Comparison of ENCODE assay signal across 8 cellular contexts in genomic region chr9:133119461-133120342, GRCh38. TPM values are rescaled to one million over a fixed set of nuclear protein-coding genes. Genes with fewer than 3 reads are reported as not detected.
DNase-seq lines count a peak whose midpoint lies in the region; ATAC-seq, FAIRE-seq and TF ChIP-seq lines count a peak whose summit lies in the region.

No MANE protein-coding gene starts in this region.

- peak overlapping the region in 1 of 3 experiments; percentile 57 for H3K4me3 ChIP-seq in keratinocyte (ENCODE audit: control insufficient read depth in 2 of 3, extremely low read depth in 1 of 3, insufficient read depth in 2 of 3, low read depth in 1 of 3, low read length in 3 of 3)
- H3K4me3 ChIP-seq in stomach smooth muscle (ENCODE audit: low read length in 2 of 2): peak overlapping the region; percentile 84 to 86

- peaks cover 68% of the 10 kb centered on the region for H3K4me1 Mint-ChIP-seq in activated naive CD8-positive, alpha-beta T cell treated with anti-CD3 and anti-CD28 coated beads, Interleukin-2, amount 50 U/mL, for 24 hours

- H3K79me2 ChIP-seq in keratinocyte (ENCODE audit: control insufficient read depth, insufficient read depth, low read length): peaks cover 4% of the 10 kb centered on the region

- H3K4me1 ChIP-seq in keratinocyte (ENCODE audit: control insufficient read depth, extremely low read depth, insufficient read depth, low read length) (peaks cover 17% of the 10 kb centered on the region), stomach smooth muscle (ENCODE audit: control insufficient read depth, insufficient read depth, low read length) (peaks cover 68% of the 10 kb centered on the region)

- H2AFZ ChIP-seq in keratinocyte (ENCODE audit: control insufficient read depth, low read length): no peak overlapping the region

- no peak for TF ChIP-seq CTCF in keratinocyte (optimal IDR thresholded peaks at IDR 0.05 in 1 of 3, IDR thresholded peaks at IDR 0.05 in 1 of 3, conservative IDR thresholded peaks at IDR 0.05 in 1 of 3; ENCODE audit: extremely low read depth in 1 of 3, insufficient read depth in 2 of 3, low read length in 3 of 3)

- H3K27me3 ChIP-seq in keratinocyte (ENCODE audit: control insufficient read depth, extremely low read depth, insufficient read depth, low read length) (no peaks in the 10 kb centered on the region), stomach smooth muscle (ENCODE audit: control insufficient read depth in 1 of 2, insufficient read depth in 2 of 2, low read length in 2 of 2) (no peaks in the 10 kb centered on the region)

- no peak for ATAC-seq in activated naive CD8-positive, alpha-beta T cell treated with anti-CD3 and anti-CD28 coated beads, Interleukin-2, amount 50 U/mL, for 24 hours
- ATAC-seq in HG02970 (IDR thresholded peaks at IDR 0.05; ENCODE audit: low FRiP score, unreplicated experiment) (no peak), GM21528 (IDR thresholded peaks at IDR 0.05; ENCODE audit: low FRiP score, unreplicated experiment) (no peak)

- H3K9me3 ChIP-seq in keratinocyte (ENCODE audit: control insufficient read depth, low read depth, low read length) (no peaks in the 10 kb centered on the region), stomach smooth muscle (ENCODE audit: control insufficient read depth in 2 of 2, low read length in 2 of 2) (no peaks in the 10 kb centered on the region)

- H3K36me3 Mint-ChIP-seq in activated naive CD8-positive, alpha-beta T cell treated with anti-CD3 and anti-CD28 coated beads, Interleukin-2, amount 50 U/mL, for 24 hours (ENCODE audit: low read depth): no peaks in the 10 kb centered on the region

- H3K9me3 Mint-ChIP-seq in activated naive CD8-positive, alpha-beta T cell treated with anti-CD3 and anti-CD28 coated beads, Interleukin-2, amount 50 U/mL, for 24 hours: no peaks in the 10 kb centered on the region

- H3K36me3 ChIP-seq in keratinocyte (ENCODE audit: control insufficient read depth in 2 of 2, extremely low read depth in 1 of 2, insufficient read depth in 2 of 2, low read length in 2 of 2) (peaks cover 0 to 2% of the 10 kb centered on the region in 2 experiments), stomach smooth muscle (ENCODE audit: control insufficient read depth in 2 of 2, insufficient read depth in 2 of 2, low read length in 2 of 2) (no peaks in the 10 kb centered on the region)

- H3K27ac ChIP-seq in keratinocyte (ENCODE audit: control insufficient read depth, insufficient read depth, low read length): no peak overlapping the region
- peak overlapping the region; percentile 64 for H3K27ac ChIP-seq in stomach smooth muscle (ENCODE audit: low read length)

- DNase-seq in NCI-H82 (lab: John Stamatoyannopoulos, UW): peak; percentile 78
- DNase-seq in NCI-H82 treated with DMSO at 0.1 percent for 48 hours (lab: John Stamatoyannopoulos, UW; ENCODE audit: unreplicated experiment): no peak
- no peak for DNase-seq in activated naive CD8-positive, alpha-beta T cell treated with anti-CD3 and anti-CD28 coated beads, Interleukin-2, amount 50 U/mL, for 24 hours
- DNase-seq in keratinocyte (ENCODE audit: low read depth, low spot score): no peak
- DNase-seq in cerebellar nuclear complex (lab: John Stamatoyannopoulos, UW): no peak

- H3K9ac ChIP-seq in keratinocyte (ENCODE audit: control insufficient read depth, extremely low read depth, insufficient read depth, low read length) (peak overlapping the region; percentile 12), stomach smooth muscle (ENCODE audit: low read length in 2 of 2) (peak overlapping the region; percentile 45 to 71)

- H3K27ac Mint-ChIP-seq in activated naive CD8-positive, alpha-beta T cell treated with anti-CD3 and anti-CD28 coated beads, Interleukin-2, amount 50 U/mL, for 24 hours: peak overlapping the region; percentile 54

- dilution Hi-C loops in keratinocyte (cut with MboI; ENCODE audit: extremely low pct_ligation_motif_present, low sequenced_read_pairs): no loop called here

- H3K27me3 Mint-ChIP-seq in activated naive CD8-positive, alpha-beta T cell treated with anti-CD3 and anti-CD28 coated beads, Interleukin-2, amount 50 U/mL, for 24 hours: no peaks in the 10 kb centered on the region

- peak overlapping the region; percentile 76 for H3K4me3 Mint-ChIP-seq in activated naive CD8-positive, alpha-beta T cell treated with anti-CD3 and anti-CD28 coated beads, Interleukin-2, amount 50 U/mL, for 24 hours

- H3K4me2 ChIP-seq in keratinocyte (ENCODE audit: control insufficient read depth, extremely low read depth, insufficient read depth, low read depth, low read length): peak overlapping the region; percentile 86

- FAIRE-seq in keratinocyte (lab: Jason Lieb, UNC): no peak

- peaks cover 17% of the 10 kb centered on the region for H4K20me1 ChIP-seq in keratinocyte (ENCODE audit: control insufficient read depth, extremely low read depth, insufficient read depth, low read length)

- no peaks in the 10 kb centered on the region for H3K9me1 ChIP-seq in keratinocyte (ENCODE audit: control insufficient read depth, extremely low read depth, insufficient read depth, low read length)

RNA-seq across cellular contexts. Expression of gene RALGDS, which starts 1.3 kb away (rescaled TPM):
- polyA plus RNA-seq in keratinocyte: 22.6 to 38.0 TPM (median 27.2 TPM) in 3 replicates
- 22.2 TPM for polyA plus RNA-seq in keratinocyte (2011; ENCODE audit: low read depth)
- 20.4 and 31.3 TPM in 2 replicates for polyA plus RNA-seq in keratinocyte (2011; cell fraction: cytosol; rRNA removed)
- polyA plus RNA-seq in keratinocyte (2011; cell fraction: nucleus; rRNA removed): 73.4 and 91.6 TPM in 2 replicates
- 15.5 and 19.3 TPM in 2 replicates for polyA plus RNA-seq in keratinocyte (2012; ENCODE audit: low replicate concordance)
- polyA minus RNA-seq in keratinocyte: 20.9 to 29.4 TPM (median 25.9 TPM) in 3 replicates
- polyA minus RNA-seq in keratinocyte (2011; cell fraction: cytosol; rRNA and poly(A)+ RNA removed): 19.8 TPM
- polyA minus RNA-seq in keratinocyte (2011; cell fraction: nucleus; rRNA and poly(A)+ RNA removed): 17.3 and 24.7 TPM in 2 replicates

RNA-seq across cellular contexts. Expression of gene GBGT1, which starts 44.0 kb away (rescaled TPM):
- 0.42 to 0.74 TPM (median 0.54 TPM) in 3 replicates for polyA plus RNA-seq in keratinocyte
- not detected for polyA plus RNA-seq in keratinocyte (2011; ENCODE audit: low read depth)
- polyA plus RNA-seq in keratinocyte (2011; cell fraction: cytosol; rRNA removed): 0.17 and 0.48 TPM in 2 replicates
- polyA plus RNA-seq in keratinocyte (2011; cell fraction: nucleus; rRNA removed): 0.87 and 1.1 TPM in 2 replicates
- polyA plus RNA-seq in keratinocyte (2012; ENCODE audit: low replicate concordance): 0.25 and 0.72 TPM in 2 replicates
- polyA minus RNA-seq in keratinocyte: 0.40 to 1.6 TPM (median 0.77 TPM) in 3 replicates
- not detected for polyA minus RNA-seq in keratinocyte (2011; cell fraction: cytosol; rRNA and poly(A)+ RNA removed)
- polyA minus RNA-seq in keratinocyte (2011; cell fraction: nucleus; rRNA and poly(A)+ RNA removed): 0.95 and 1.1 TPM in 2 replicates

RNA-seq across cellular contexts. Expression of gene CEL, which starts 57.9 kb away (rescaled TPM):
- polyA plus RNA-seq in keratinocyte: 0.12 to 0.22 TPM (median 0.16 TPM) in 3 replicates
- polyA plus RNA-seq in keratinocyte (2011; ENCODE audit: low read depth): 0.64 TPM
- 0.05 and 0.19 TPM in 2 replicates for polyA plus RNA-seq in keratinocyte (2011; cell fraction: cytosol; rRNA removed)
- 1.4 and 1.6 TPM in 2 replicates for polyA plus RNA-seq in keratinocyte (2011; cell fraction: nucleus; rRNA removed)
- polyA plus RNA-seq in keratinocyte (2012; ENCODE audit: low replicate concordance): 0.33 and 0.82 TPM in 2 replicates
- 0.33 to 0.39 TPM (median 0.35 TPM) in 3 replicates for polyA minus RNA-seq in keratinocyte
- not detected for polyA minus RNA-seq in keratinocyte (2011; cell fraction: cytosol; rRNA and poly(A)+ RNA removed)
- polyA minus RNA-seq in keratinocyte (2011; cell fraction: nucleus; rRNA and poly(A)+ RNA removed): 0.53 and 1.0 TPM in 2 replicates
